8 cellular contexts compared by ENCODE assay signal in genomic region chr12:49296836-49297694, GRCh38. TPM values are rescaled to one million over a fixed set of nuclear protein-coding genes. Genes with fewer than 3 reads are reported as not detected.
DNase-seq lines count a peak whose midpoint lies in the region; ATAC-seq and TF ChIP-seq lines count a peak whose summit lies in the region.

No MANE protein-coding gene starts in this region.

- peaks cover 34 to 47% of the 10 kb centered on the region in 2 donors for H3K27me3 Mint-ChIP-seq in CD4-positive, alpha-beta memory T cell

- H3K27ac ChIP-seq in CD4-positive, alpha-beta memory T cell (ENCODE audit: low read depth, low read length): no peak overlapping the region
- H3K27ac ChIP-seq in SJSA1 (no peak overlapping the region), breast epithelium (no peak overlapping the region)

- H3K36me3 Mint-ChIP-seq in CD4-positive, alpha-beta memory T cell: no peaks in the 10 kb centered on the region

- no peak for TF ChIP-seq POLR2A in breast epithelium (IDR thresholded peaks at IDR 0.05)

- H3K36me3 ChIP-seq in CD4-positive, alpha-beta memory T cell (ENCODE audit: insufficient read depth, low read length): no peaks in the 10 kb centered on the region
- H3K36me3 ChIP-seq in SJSA1 (no peaks in the 10 kb centered on the region), breast epithelium (no peaks in the 10 kb centered on the region), mucosa of descending colon (ENCODE audit: low read depth) (no peaks in the 10 kb centered on the region)

- H3K9me3 Mint-ChIP-seq in CD4-positive, alpha-beta memory T cell: no peaks in the 10 kb centered on the region

- CTCF ChIA-PET in CD4-positive, alpha-beta memory T cell (lab: Charles Lee; ENCODE audit: partially characterized antibody): interaction anchor here (0.6 to 4.2 kb wide), 7 partner anchors 8 to 226 kb away, joined by 3 to 24 read pairs (median 4); partner anchors contain the start of genes DNAJC22 and TROAP

- no peaks in the 10 kb centered on the region for H3K9me3 ChIP-seq in CD4-positive, alpha-beta memory T cell (ENCODE audit: control insufficient read depth in 1 of 2, low read length in 2 of 2)
- H3K9me3 ChIP-seq in SJSA1 (replicated peaks) (no peaks in the 10 kb centered on the region), breast epithelium (no peaks in the 10 kb centered on the region), mucosa of descending colon (no peaks in the 10 kb centered on the region)

- DNase-seq in CD4-positive, alpha-beta memory T cell: peak in 4 of 5 donors; percentile 36 to 52 (median 44)
- DNase-seq in HK-2 (ENCODE audit: unreplicated experiment) (peak; percentile 64), SJSA1 (ENCODE audit: low read depth in 1 of 2, low spot score in 2 of 2) (peak; percentile 16 to 57), breast epithelium (ENCODE audit: low spot score in 2 of 2) (no peak), mucosa of descending colon (peak; percentile 60 to 71 (median 70)), kidney glomerular epithelial cell (lab: John Stamatoyannopoulos, UW) (no peak), HCEC 1CT (no peak)

- H3K27me3 ChIP-seq in CD4-positive, alpha-beta memory T cell (ENCODE audit: insufficient read depth, low read length): peaks cover 32% of the 10 kb centered on the region
- H3K27me3 ChIP-seq in SJSA1 (replicated peaks): no peaks in the 10 kb centered on the region
- peaks cover 11 to 51% of the 10 kb centered on the region in 2 donors for H3K27me3 ChIP-seq in breast epithelium

- peak in 2 of 3 donors; percentile 5 to 7 for TF ChIP-seq CTCF in breast epithelium (IDR thresholded peaks at IDR 0.05)
- no peak for TF ChIP-seq CTCF in mucosa of descending colon (IDR thresholded peaks at IDR 0.05)

- peaks cover 20% of the 10 kb centered on the region for H3K4me1 ChIP-seq in CD4-positive, alpha-beta memory T cell (ENCODE audit: insufficient read depth, low read length)
- peaks cover 8% of the 10 kb centered on the region for H3K4me1 ChIP-seq in SJSA1 (replicated peaks)
- H3K4me1 ChIP-seq in breast epithelium: peaks cover 0 to 7% of the 10 kb centered on the region in 2 donors
- peaks cover 19% of the 10 kb centered on the region for H3K4me1 ChIP-seq in mucosa of descending colon (ENCODE audit: low read depth)

- H3K4me3 Mint-ChIP-seq in CD4-positive, alpha-beta memory T cell: peak overlapping the region; percentile 62 to 79 (median 74)

- POLR2A ChIA-PET in CD4-positive, alpha-beta memory T cell (lab: Charles Lee; ENCODE audit: partially characterized antibody): no interaction called here

- peak overlapping the region in 1 of 2 donors; percentile 36 for H3K4me3 ChIP-seq in CD4-positive, alpha-beta memory T cell (ENCODE audit: low read length in 2 of 2)
- H3K4me3 ChIP-seq in SJSA1 (peak overlapping the region; percentile 22), breast epithelium (peak overlapping the region in 2 of 3 donors; percentile 46 to 62), mucosa of descending colon (no peak overlapping the region)

- intact Hi-C loops in CD4-positive, alpha-beta memory T cell (cut with micrococcal nuclease): loop anchor here (1.0 kb wide), 1 partner anchor 9 kb away; no protein-coding TSS in a partner anchor
- intact Hi-C loops in breast epithelium (cut with DNase I; ENCODE audit: low total_unique reads): loop anchor here (5.0 kb wide), 1 partner anchor 400 kb away; no protein-coding TSS in a partner anchor
- intact Hi-C loops in mucosa of descending colon (cut with DNase I, micrococcal nuclease): no loop called here

- ATAC-seq in mucosa of descending colon: peak; percentile 77
- no peak for ATAC-seq in GM21423 (IDR thresholded peaks at IDR 0.05; ENCODE audit: unreplicated experiment)

- peaks cover 10 to 33% (median 22%) of the 10 kb centered on the region in 4 donors for H3K4me1 Mint-ChIP-seq in CD4-positive, alpha-beta memory T cell

- peak overlapping the region in 1 of 7 donors; percentile 53 for H3K27ac Mint-ChIP-seq in CD4-positive, alpha-beta memory T cell

RNA-seq across cellular contexts. Expression of gene PRPH, which starts 2.1 kb away (rescaled TPM):
- under 1 TPM in 1 of 2 experiments, not detected in 1; 0.39 TPM for total RNA-seq in CD4-positive, alpha-beta memory T cell
- polyA plus RNA-seq in CD4-positive, alpha-beta memory T cell: under 1 TPM in 1 of 2 donors, not detected in 1; 0.87 TPM
- not detected in 2 replicates for total RNA-seq in SJSA1 (2014; rRNA removed; shearing (Covaris generic))
- total RNA-seq in breast epithelium (1 to 10 TPM in 1 of 3 donors, under 1 TPM in 1, not detected in 1; 0.96 to 2.0 TPM), mucosa of descending colon (10 to 100 TPM in 1 of 3 donors, 1 to 10 TPM in 2; 5.1 to 69.5 (median 8.6) TPM)

RNA-seq across cellular contexts. Expression of gene TROAP, which starts 26.0 kb away (rescaled TPM):
- total RNA-seq in CD4-positive, alpha-beta memory T cell: under 1 TPM; 0.26 to 0.80 TPM
- polyA plus RNA-seq in CD4-positive, alpha-beta memory T cell: under 1 TPM in 1 of 2 donors, not detected in 1; 0.63 TPM
- 50.1 and 50.8 TPM in 2 replicates for total RNA-seq in SJSA1 (2014; rRNA removed; shearing (Covaris generic))
- 1 to 10 TPM in 1 of 3 donors, under 1 TPM in 2; 0.29 to 1.8 (median 0.66) TPM for total RNA-seq in breast epithelium
- 10 to 100 TPM in 1 of 3 donors, 1 to 10 TPM in 2; 4.4 to 18.8 (median 5.8) TPM for total RNA-seq in mucosa of descending colon

RNA-seq across cellular contexts. Expression of gene TUBA1C, which starts 32.2 kb away (rescaled TPM):
- total RNA-seq in CD4-positive, alpha-beta memory T cell: 10 to 100 TPM; 50.6 to 51.2 TPM
- 10 to 100 TPM; 55.6 to 58.0 TPM for polyA plus RNA-seq in CD4-positive, alpha-beta memory T cell
- total RNA-seq in SJSA1 (2014; rRNA removed; shearing (Covaris generic)): 936 and 1,296 TPM in 2 replicates
- total RNA-seq in breast epithelium: 100 to 1,000 TPM in 1 of 3 donors, 10 to 100 TPM in 2; 91.9 to 123 (median 97.3) TPM
- total RNA-seq in mucosa of descending colon: 100 to 1,000 TPM; 128 to 260 (median 236) TPM

RNA-seq across cellular contexts. Expression of gene C1QL4, which starts 39.9 kb away (rescaled TPM):
- total RNA-seq in CD4-positive, alpha-beta memory T cell: not detected
- not detected for polyA plus RNA-seq in CD4-positive, alpha-beta memory T cell
- total RNA-seq in SJSA1 (2014; rRNA removed; shearing (Covaris generic)): 0.34 and 1.9 TPM in 2 replicates
- total RNA-seq in breast epithelium (under 1 TPM in 2 of 3 donors, not detected in 1; 0.33 to 0.44 TPM), mucosa of descending colon (not detected)

RNA-seq across cellular contexts. Expression of gene DNAJC22, which starts 49.6 kb away (rescaled TPM):
- not detected for total RNA-seq in CD4-positive, alpha-beta memory T cell
- polyA plus RNA-seq in CD4-positive, alpha-beta memory T cell: not detected
- 6.3 and 9.6 TPM in 2 replicates for total RNA-seq in SJSA1 (2014; rRNA removed; shearing (Covaris generic))
- total RNA-seq in breast epithelium (1 to 10 TPM in 2 of 3 donors, not detected in 1; 3.6 to 5.0 TPM), mucosa of descending colon (10 to 100 TPM in 2 of 3 donors, 1 to 10 TPM in 1; 6.7 to 45.7 (median 37.0) TPM)

Comparison
In these comparisons a context has a peak if more than half of its experiments do, and no peak if none do; other contexts are left out.
1. DNase-seq: peak in CD4-positive, alpha-beta memory T cell (4 of 5), HK-2 (single experiment), SJSA1 (2 of 2) and mucosa of descending colon (3 of 3); none in breast epithelium (0 of 2), kidney glomerular epithelial cell (single experiment) and HCEC 1CT (single experiment).
2. intact Hi-C loops: an anchor here in CD4-positive, alpha-beta memory T cell (1.0 kb wide) and breast epithelium (5.0 kb wide); none called in mucosa of descending colon.